2 cellular contexts compared by ENCODE assay signal in genomic region chr1:53255031-53255430, GRCh38.
TF ChIP-seq lines count a peak whose summit lies in the region.

No MANE protein-coding gene starts in this region.

TF ChIP-seq in SK-N-SH, 30 proteins besides CTCF, POLR2A, EP300 and RAD21 (continued from another document):
- no peak for TF ChIP-seq USF2 (IDR thresholded peaks at IDR 0.05; ENCODE audit: borderline replicate concordance, low read depth, low read length)
- TF ChIP-seq JUND (IDR thresholded peaks at IDR 0.05), result no peak
- no peak for TF ChIP-seq YY1 (IDR thresholded peaks at IDR 0.05; ENCODE audit: low read depth)
- TF ChIP-seq MXI1 (IDR thresholded peaks at IDR 0.05; ENCODE audit: low read depth, low read length), result no peak
- no peak for TF ChIP-seq CHD2 (IDR thresholded peaks at IDR 0.05; ENCODE audit: low read length, partially characterized antibody)
- TF ChIP-seq GABPA (IDR thresholded peaks at IDR 0.05; ENCODE audit: low read depth), result no peak
- TF ChIP-seq ZBTB33 (IDR thresholded peaks at IDR 0.05; ENCODE audit: borderline replicate concordance, low read depth), result no peak
- no peak for TF ChIP-seq POLR2AphosphoS5 (IDR thresholded peaks at IDR 0.05; ENCODE audit: low read depth, low read length)
- no peak for TF ChIP-seq NRF1 (IDR thresholded peaks at IDR 0.05; ENCODE audit: low read depth, low read length)
- TF ChIP-seq MAX (IDR thresholded peaks at IDR 0.05; ENCODE audit: low read depth), result no peak
- no peak for TF ChIP-seq NFIC (IDR thresholded peaks at IDR 0.05; ENCODE audit: borderline replicate concordance)
- no peak for TF ChIP-seq SIN3A (IDR thresholded peaks at IDR 0.05; ENCODE audit: borderline replicate concordance, low read depth, low read length)
- no peak for TF ChIP-seq MEF2A (IDR thresholded peaks at IDR 0.05; ENCODE audit: borderline replicate concordance, low read depth)
- no peak for TF ChIP-seq SMC3 (IDR thresholded peaks at IDR 0.05; ENCODE audit: low read depth, low read length)
- TF ChIP-seq RCOR1 (IDR thresholded peaks at IDR 0.05; ENCODE audit: low read length), result no peak
- no peak for TF ChIP-seq USF1 (IDR thresholded peaks at IDR 0.05; ENCODE audit: borderline replicate concordance, low read depth)
- no peak for TF ChIP-seq TCF12 (IDR thresholded peaks at IDR 0.05)

TF ChIP-seq in SK-N-SH treated with all-trans-retinoic acid at 6 μM for 48 hours, 23 proteins besides CTCF, POLR2A, EP300 and RAD21 (continued from another document):
- TF ChIP-seq SNAI2 (CRISPR knock-in tag; IDR thresholded peaks at IDR 0.05), result no peak
